In genomic region chr4:42385534-42385933, GRCh38 we compare ENCODE assay signal across 29 cellular contexts. TPM values are rescaled to one million over a fixed set of nuclear protein-coding genes. Genes with fewer than 3 reads are reported as not detected.
"Had no signal": no experiment of that assay in that cellular context is flagged by ENCODE, and none has a peak within 500 bp of the region (broad histone marks: within the 10 kb centered on the region; RNA-seq: fewer than 3 reads in every experiment).

No MANE protein-coding gene starts in this region.

- H3K36me3 Mint-ChIP-seq: stimulated activated effector memory CD8-positive, alpha-beta T cell treated with anti-CD3 and anti-CD28 coated beads, Interleukin-12 subunit alpha, Interleukin-12 subunit beta, amount 100 ng/mL, for 72 hours; stimulated activated memory B cell treated with anti-CD40 and anti-IgM and Interleukin-4, amounts not matched to agents 10 μg/mL and 1 μg/mL and 100 μg/mL, for 72 hours; stimulated activated naive B cell treated with anti-CD40 and anti-IgM and Interleukin-4, amounts not matched to agents 10 μg/mL and 1 μg/mL and 100 μg/mL, for 72 hours; type B pancreatic cell had no signal

- DNase-seq: stimulated activated CD4-positive, alpha-beta T cell treated with anti-CD3 and anti-CD28 coated beads, Interleukin-2, amount 100 ng/mL, for 48 hours; stimulated activated CD4-positive, alpha-beta T cell treated with anti-CD3 and anti-CD28 coated beads, Interleukin-4, amount 100 ng/mL, for 1 hour; stimulated activated CD4-positive, alpha-beta T cell treated with anti-CD3 and anti-CD28 coated beads, Interleukin-4, amount 100 ng/mL, for 24 hours; stimulated activated CD4-positive, alpha-beta T cell treated with anti-CD3 and anti-CD28 coated beads, Interleukin-4, amount 100 ng/mL, for 4 hours; stimulated activated CD8-positive, alpha-beta memory T cell treated with anti-CD3 and anti-CD28 coated beads, Interleukin-4, amount 100 ng/mL, for 48 hours; stimulated activated naive B cell treated with anti-CD40 and anti-IgM and Interleukin-4, amounts not matched to agents 10 μg/mL and 1 μg/mL and 100 μg/mL, for 72 hours; stimulated activated naive CD4-positive, alpha-beta T cell; stimulated activated naive CD4-positive, alpha-beta T cell treated with Interleukin-2 at 50 U/mL for 16 hours; stimulated activated naive CD8-positive, alpha-beta T cell treated with anti-CD3 and anti-CD28 coated beads, Interleukin-15, amount 100 ng/mL, for 72 hours; stimulated activated naive CD8-positive, alpha-beta T cell treated with anti-CD3 and anti-CD28 coated beads, Interleukin-15, Interleukin-2, amounts not matched to agents 100 U/mL and 50 U/mL, for 24 hours; stomach; substantia nigra; testis; thyroid gland; tibial artery; transverse colon; trophoblast cell; upper lobe of left lung; upper lobe of right lung; uterus had no signal

- H3K36me3 ChIP-seq: stomach, suprapubic skin, thoracic aorta, thyroid gland, tibial artery, tibial nerve, transverse colon, upper lobe of left lung, upper lobe of right lung, uterus, vagina had no signal

- H3K4me3 ChIP-seq: stomach, suprapubic skin, testis, thoracic aorta, thyroid gland, tibial artery, tibial nerve, transverse colon, upper lobe of left lung, upper lobe of right lung, uterus, vagina had no signal

- H3K9me3 ChIP-seq: stomach, suprapubic skin, testis, thoracic aorta, thyroid gland, tibial artery, tibial nerve, transverse colon, upper lobe of left lung, upper lobe of right lung, uterus, vagina had no signal

- H3K4me3 Mint-ChIP-seq: stimulated activated effector memory CD8-positive, alpha-beta T cell treated with anti-CD3 and anti-CD28 coated beads, Interleukin-12 subunit alpha, Interleukin-12 subunit beta, amount 100 ng/mL, for 72 hours; stimulated activated memory B cell treated with anti-CD40 and anti-IgM and Interleukin-4, amounts not matched to agents 10 μg/mL and 1 μg/mL and 100 μg/mL, for 72 hours; stimulated activated naive B cell treated with anti-CD40 and anti-IgM and Interleukin-4, amounts not matched to agents 10 μg/mL and 1 μg/mL and 100 μg/mL, for 72 hours; stimulated activated naive CD8-positive, alpha-beta T cell treated with anti-CD3 and anti-CD28 coated beads, Interleukin-15, amount 100 ng/mL, for 72 hours; stimulated activated naive CD8-positive, alpha-beta T cell treated with anti-CD3 and anti-CD28 coated beads, Interleukin-15, Interleukin-2, amounts not matched to agents 100 ng/mL and 50 ng/mL, for 24 hours; type B pancreatic cell had no signal

- H3K27ac Mint-ChIP-seq: stimulated activated effector memory CD8-positive, alpha-beta T cell treated with anti-CD3 and anti-CD28 coated beads, Interleukin-12 subunit alpha, Interleukin-12 subunit beta, amount 100 ng/mL, for 72 hours; stimulated activated memory B cell treated with anti-CD40 and anti-IgM and Interleukin-4, amounts not matched to agents 10 μg/mL and 1 μg/mL and 100 μg/mL, for 72 hours; stimulated activated naive B cell treated with anti-CD40 and anti-IgM and Interleukin-4, amounts not matched to agents 10 μg/mL and 1 μg/mL and 100 μg/mL, for 72 hours; stimulated activated naive CD8-positive, alpha-beta T cell treated with anti-CD3 and anti-CD28 coated beads, Interleukin-15, amount 100 ng/mL, for 72 hours; stimulated activated naive CD8-positive, alpha-beta T cell treated with anti-CD3 and anti-CD28 coated beads, Interleukin-15, Interleukin-2, amounts not matched to agents 100 ng/mL and 50 ng/mL, for 24 hours; type B pancreatic cell had no signal

- H3K4me1 Mint-ChIP-seq: stimulated activated effector memory CD8-positive, alpha-beta T cell treated with anti-CD3 and anti-CD28 coated beads, Interleukin-12 subunit alpha, Interleukin-12 subunit beta, amount 100 ng/mL, for 72 hours; stimulated activated naive CD8-positive, alpha-beta T cell treated with anti-CD3 and anti-CD28 coated beads, Interleukin-15, amount 100 ng/mL, for 72 hours had no signal

- H3K4me1 ChIP-seq: stomach, suprapubic skin, testis, thyroid gland, tibial artery, tibial nerve, transverse colon, upper lobe of left lung, upper lobe of right lung, uterus, vagina had no signal

- H3K9me3 Mint-ChIP-seq: stimulated activated effector memory CD8-positive, alpha-beta T cell treated with anti-CD3 and anti-CD28 coated beads, Interleukin-12 subunit alpha, Interleukin-12 subunit beta, amount 100 ng/mL, for 72 hours; stimulated activated naive CD8-positive, alpha-beta T cell treated with anti-CD3 and anti-CD28 coated beads, Interleukin-15, Interleukin-2, amounts not matched to agents 100 ng/mL and 50 ng/mL, for 24 hours; type B pancreatic cell had no signal

- ATAC-seq: stimulated activated effector memory CD8-positive, alpha-beta T cell treated with anti-CD3 and anti-CD28 coated beads, Interleukin-12 subunit alpha, Interleukin-12 subunit beta, amount 100 ng/mL, for 72 hours; stimulated activated memory B cell treated with anti-CD40 and anti-IgM and Interleukin-4, amounts not matched to agents 10 μg/mL and 1 μg/mL and 100 μg/mL, for 72 hours; stimulated activated naive B cell treated with anti-CD40 and anti-IgM and Interleukin-4, amounts not matched to agents 10 μg/mL and 1 μg/mL and 100 μg/mL, for 72 hours; stimulated activated naive CD8-positive, alpha-beta T cell treated with anti-CD3 and anti-CD28 coated beads, Interleukin-15, amount 100 ng/mL, for 72 hours; stimulated activated naive CD8-positive, alpha-beta T cell treated with anti-CD3 and anti-CD28 coated beads, Interleukin-15, Interleukin-2, amounts not matched to agents 100 U/mL and 50 U/mL, for 24 hours; upper lobe of right lung had no signal

- H3K27me3 ChIP-seq: stomach, suprapubic skin, testis, thyroid gland, tibial artery, tibial nerve, upper lobe of left lung, upper lobe of right lung, uterus, vagina had no signal

- H3K27ac ChIP-seq: stomach, suprapubic skin, testis, thoracic aorta, thyroid gland, tibial artery, tibial nerve, transverse colon, upper lobe of left lung, upper lobe of right lung, uterus, vagina had no signal

RNA-seq across cellular contexts. Expression of gene SHISA3, which starts 11.8 kb away (rescaled TPM):
- total RNA-seq: temporal lobe had no signal
